30 cellular contexts compared by ENCODE assay signal in genomic region chr9:1077616-1078015, GRCh38. TPM values are rescaled to one million over a fixed set of nuclear protein-coding genes. Genes with fewer than 3 reads are reported as not detected.
"Had no signal": no experiment of that assay in that cellular context is flagged by ENCODE, and none has a peak within 500 bp of the region (broad histone marks: within the 10 kb centered on the region; RNA-seq: fewer than 3 reads in every experiment).

No MANE protein-coding gene starts in this region.

- H3K9me3 Mint-ChIP-seq: effector memory CD8-positive, alpha-beta T cell; memory B cell; natural killer cell; stimulated activated effector memory CD8-positive, alpha-beta T cell treated with anti-CD3 and anti-CD28 coated beads, Interleukin-12 subunit alpha, Interleukin-12 subunit beta, amount 100 ng/mL, for 72 hours had no signal

- H3K4me3 ChIP-seq: coronary artery, esophagus squamous epithelium, heart right ventricle, lung, ovary, psoas muscle, sigmoid colon, testis, tibial artery, upper lobe of left lung had no signal

- H3K27ac Mint-ChIP-seq: effector memory CD8-positive, alpha-beta T cell; memory B cell; natural killer cell; stimulated activated effector memory CD8-positive, alpha-beta T cell treated with anti-CD3 and anti-CD28 coated beads, Interleukin-12 subunit alpha, Interleukin-12 subunit beta, amount 100 ng/mL, for 72 hours had no signal

- ATAC-seq: effector memory CD8-positive, alpha-beta T cell; heart right ventricle; left ventricle myocardium superior; natural killer cell; psoas muscle; right cardiac atrium; stimulated activated effector memory CD8-positive, alpha-beta T cell treated with anti-CD3 and anti-CD28 coated beads, Interleukin-12 subunit alpha, Interleukin-12 subunit beta, amount 100 ng/mL, for 72 hours; stimulated activated naive CD8-positive, alpha-beta T cell treated with anti-CD3 and anti-CD28 coated beads, Interleukin-15, Interleukin-2, amounts not matched to agents 100 U/mL and 50 U/mL, for 24 hours had no signal

- H3K4me3 Mint-ChIP-seq: effector memory CD8-positive, alpha-beta T cell; memory B cell; natural killer cell; stimulated activated effector memory CD8-positive, alpha-beta T cell treated with anti-CD3 and anti-CD28 coated beads, Interleukin-12 subunit alpha, Interleukin-12 subunit beta, amount 100 ng/mL, for 72 hours had no signal

- DNase-seq: dermis blood vessel endothelial cell; effector memory CD8-positive, alpha-beta T cell; erythroblast; esophagus squamous epithelium; foreskin melanocyte; glutamatergic neuron; heart right ventricle; hippocampal formation; kidney glomerular epithelial cell; left ventricle myocardium superior; natural killer cell; occipital lobe; ovary; posterior cingulate gyrus; psoas muscle; right cardiac atrium; sigmoid colon; stimulated activated CD4-positive, alpha-beta T cell treated with anti-CD3 and anti-CD28 coated beads, Interleukin-2, amount 100 ng/mL, for 24 hours; stimulated activated CD4-positive, alpha-beta T cell treated with anti-CD3 and anti-CD28 coated beads, Interleukin-4, amount 100 ng/mL, for 24 hours; stimulated activated naive CD8-positive, alpha-beta T cell treated with anti-CD3 and anti-CD28 coated beads, Interleukin-15, Interleukin-2, amounts not matched to agents 100 U/mL and 50 U/mL, for 24 hours; substantia nigra; testis; tibial artery; upper lobe of left lung had no signal

- H3K27me3 ChIP-seq: ovary, testis, tibial artery, upper lobe of left lung had no signal

- H3K4me1 Mint-ChIP-seq: memory B cell; natural killer cell; stimulated activated effector memory CD8-positive, alpha-beta T cell treated with anti-CD3 and anti-CD28 coated beads, Interleukin-12 subunit alpha, Interleukin-12 subunit beta, amount 100 ng/mL, for 72 hours had no signal

- H3K36me3 ChIP-seq: esophagus squamous epithelium, heart right ventricle, ovary, sigmoid colon, tibial artery, upper lobe of left lung had no signal

- H3K36me3 Mint-ChIP-seq: memory B cell; natural killer cell; stimulated activated effector memory CD8-positive, alpha-beta T cell treated with anti-CD3 and anti-CD28 coated beads, Interleukin-12 subunit alpha, Interleukin-12 subunit beta, amount 100 ng/mL, for 72 hours had no signal

RNA-seq across cellular contexts. Expression of gene DMRT2, which starts 27.5 kb away (rescaled TPM):
- total RNA-seq: dermis blood vessel endothelial cell, mononuclear cell, natural killer cell, renal cortical epithelial cell, right cardiac atrium had no signal
